In genomic region chr15:85073556-85074194, GRCh38 we compare ENCODE assay signal across 11 cellular contexts.
DNase-seq lines count a peak whose midpoint lies in the region; ATAC-seq and TF ChIP-seq lines count a peak whose summit lies in the region.
"Had no signal": no experiment of that assay in that cellular context is flagged by ENCODE, and none has a peak within 500 bp of the region (broad histone marks: within the 10 kb centered on the region; RNA-seq: fewer than 3 reads in every experiment).

No MANE protein-coding gene starts in this region.

- H3K27me3 ChIP-seq in PC-3 (ENCODE audit: low read length), result no peaks in the 10 kb centered on the region

- peaks cover 11% of the 10 kb centered on the region; the same call in 1 of the 2 replicates for H3K36me3 ChIP-seq in PC-3 (ENCODE audit: low read depth, low read length)

- H3K4me1 ChIP-seq in PC-3 (ENCODE audit: insufficient read depth, low read length), result no peaks in the 10 kb centered on the region
- H3K4me1 ChIP-seq: left ventricle myocardium inferior had no signal

- CTCF ChIA-PET in PC-3 (lab: Charles Lee), result no interaction called here

- no TSS peak for BruUV-seq in PC-3 (replicated peaks; lab: Mats Ljungman, UMichigan)

- intact Hi-C loops in PC-3 (cut with micrococcal nuclease), result no loop called here

- H3F3A ChIP-seq in PC-3 (ENCODE audit: low read length, unreplicated experiment), result no peaks in the 10 kb centered on the region

- peak; percentile 87 for ATAC-seq in GM18858 (IDR thresholded peaks at IDR 0.05; ENCODE audit: unreplicated experiment)
- peak; percentile 89 for ATAC-seq in GM21619 (IDR thresholded peaks at IDR 0.05; ENCODE audit: unreplicated experiment)
- ATAC-seq in PC-3, result peak; percentile 84
- no peak for ATAC-seq in HG03342 (IDR thresholded peaks at IDR 0.05; ENCODE audit: unreplicated experiment)

- no peaks in the 10 kb centered on the region for H4K20me1 ChIP-seq in PC-3 (ENCODE audit: low read length)

- no peak overlapping the region for H3K4me3 ChIP-seq in PC-3 (ENCODE audit: low read length)
- H3K4me3 ChIP-seq: left ventricle myocardium inferior had no signal

- H3K4me2 ChIP-seq in PC-3 (ENCODE audit: low read length), result no peak overlapping the region

- H2AFZ ChIP-seq in PC-3 (ENCODE audit: low read length), result no peak overlapping the region

- no peaks in the 10 kb centered on the region for H3K79me2 ChIP-seq in PC-3 (ENCODE audit: low read length)

- POLR2A ChIA-PET in PC-3 (lab: Charles Lee; ENCODE audit: unreplicated experiment), result no interaction called here

- no peaks in the 10 kb centered on the region for H3K9me2 ChIP-seq in PC-3 (replicated peaks; ENCODE audit: low read length)

- DNase-seq in PC-3 (peak; percentile 22), kidney glomerular epithelial cell (lab: John Stamatoyannopoulos, UW) (peak; percentile 30), 8988T (no peak), NCI-H1694 treated with DMSO at 0.1 percent for 48 hours (lab: John Stamatoyannopoulos, UW) (no peak), amniotic stem cell (lab: John Stamatoyannopoulos, UW) (no peak)
- DNase-seq: left ventricle myocardium inferior, NCI-H1417, Right ventricle myocardium superior had no signal

- H3K27ac ChIP-seq in PC-3 (ENCODE audit: low read length), result no peak overlapping the region
- H3K27ac ChIP-seq: left ventricle myocardium inferior had no signal

- TF ChIP-seq CTCF in PC-3 (conservative IDR thresholded peaks at IDR 0.05; ENCODE audit: low read depth, low read length), result no peak

- H3K9ac ChIP-seq in PC-3 (ENCODE audit: low read length), result no peak overlapping the region

- H3K9me3 ChIP-seq in PC-3 (ENCODE audit: low read length), result no peaks in the 10 kb centered on the region
- H3K9me3 ChIP-seq: left ventricle myocardium inferior had no signal

Comparison
In these comparisons a context has a peak if more than half of its experiments do, and no peak if none do; other contexts are left out.
1. DNase-seq: peak in PC-3 (single experiment) and kidney glomerular epithelial cell (single experiment); none in 8988T (single experiment), NCI-H1694 treated with DMSO at 0.1 percent for 48 hours (single experiment) and amniotic stem cell (single experiment).